Comparison of ENCODE assay signal across 8 cellular contexts in the genomic region with DNA sequence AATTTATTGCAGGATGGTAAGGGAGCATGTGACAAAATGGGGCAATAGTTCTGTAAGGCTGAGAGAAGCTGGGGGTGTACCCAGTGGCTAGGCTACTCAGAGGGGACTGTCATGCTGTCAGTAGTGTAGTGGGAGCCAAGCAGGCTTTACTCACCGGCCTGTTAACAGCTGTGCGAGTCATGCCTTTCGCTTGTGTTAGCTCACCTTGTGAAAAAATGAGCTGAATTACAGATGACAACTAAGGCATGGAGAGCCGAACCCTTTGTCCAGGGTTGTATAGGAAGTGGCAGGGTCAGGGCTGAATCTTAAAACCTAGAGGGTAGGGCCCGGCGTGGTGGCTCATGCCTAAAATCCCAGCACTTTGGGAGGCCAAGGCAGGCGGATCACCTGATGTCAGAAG. TPM values are rescaled to one million over a fixed set of nuclear protein-coding genes. Genes with fewer than 3 reads are reported as not detected.
DNase-seq lines count a peak whose midpoint lies in the region; ATAC-seq, FAIRE-seq and TF ChIP-seq lines count a peak whose summit lies in the region.

No MANE protein-coding gene starts in this region.

- no peak for DNase-seq in CD4-positive, alpha-beta memory T cell
- DNase-seq in NB4 (ENCODE audit: low read depth): peak; percentile 78
- DNase-seq in K562 (ENCODE audit: extremely low read depth in 1 of 4, low spot score in 3 of 4): no peak
- no peak for DNase-seq in naive B cell
- DNase-seq in NCI-H345 treated with DMSO at 0.1 percent for 48 hours (lab: John Stamatoyannopoulos, UW; ENCODE audit: unreplicated experiment): no peak
- no peak for DNase-seq in GM10266 (ENCODE audit: extremely low spot score)
- no peak for DNase-seq in DMS153 treated with DMSO at 0.1 percent for 48 hours (lab: John Stamatoyannopoulos, UW; ENCODE audit: unreplicated experiment)
- DNase-seq in urothelium cell line (ENCODE audit: low spot score): no peak

- peaks cover 46 to 89% (median 74%) of the 10 kb centered on the region in 4 donors for H3K4me1 Mint-ChIP-seq in CD4-positive, alpha-beta memory T cell
- peaks cover 56 to 82% (median 76%) of the 10 kb centered on the region in 3 donors for H3K4me1 Mint-ChIP-seq in naive B cell

- 86% methylated on average over 7 of the region's 7 CpGs for WGBS in K562 (ENCODE audit: insufficient coverage, low coverage, missing lambda C conversion rate)

- POLR2A ChIA-PET in CD4-positive, alpha-beta memory T cell (lab: Charles Lee; ENCODE audit: partially characterized antibody): interaction anchor here (2.7 to 27.1 kb wide), 5 partner anchors 8 to 37 kb away, joined by 8 to 683 read pairs (median 107); partner anchors contain the start of gene SH2B3
- POLR2A ChIA-PET in K562 (lab: Yijun Ruan, JAX): interaction anchor here (0.6 to 3.6 kb wide), 6 partner anchors 8 to 1962 kb away, joined by 3 to 18 read pairs (median 8); no protein-coding TSS in a partner anchor

- intact Hi-C loops in CD4-positive, alpha-beta memory T cell (cut with micrococcal nuclease): no loop called here
- intact Hi-C loops in K562 (cut with micrococcal nuclease): no loop called here

- H2AFZ ChIP-seq in K562 (ENCODE audit: low read depth, low read length): no peak overlapping the region

- 0 out of 4 replicates have a peak overlapping the region, but pooled peaks of 1 of the 2 experiments have one; percentile 2 for H3K9ac ChIP-seq in K562 (ENCODE audit: insufficient read depth in 1 of 2, low read depth in 2 of 2, low read length in 2 of 2)

- no peaks in the 10 kb centered on the region for H3K9me3 Mint-ChIP-seq in CD4-positive, alpha-beta memory T cell
- H3K9me3 Mint-ChIP-seq in naive B cell: no peaks in the 10 kb centered on the region

- H4K20me1 ChIP-seq in K562 (replicated peaks; ENCODE audit: control insufficient read depth, insufficient read depth, low read length): peaks cover 55% of the 10 kb centered on the region

- peak overlapping the region; percentile 71 for H3K27ac ChIP-seq in CD4-positive, alpha-beta memory T cell (ENCODE audit: low read depth, low read length)
- H3K27ac ChIP-seq in K562 (ENCODE audit: extremely low read depth, low read depth, low read length): peak overlapping the region; percentile 44; the same call in 1 of the 3 replicates

- in situ Hi-C loops in K562 (cut with MboI): no loop called here

- no peak overlapping the region for H3K4me2 ChIP-seq in K562 (ENCODE audit: insufficient read depth, low read length)

- H3K36me3 Mint-ChIP-seq in CD4-positive, alpha-beta memory T cell: peaks cover 20 to 43% of the 10 kb centered on the region in 2 donors
- peaks cover 0 to 7% of the 10 kb centered on the region in 2 donors for H3K36me3 Mint-ChIP-seq in naive B cell

- peak overlapping the region; percentile 80 to 100 (median 96) for H3K27ac Mint-ChIP-seq in CD4-positive, alpha-beta memory T cell
- H3K27ac Mint-ChIP-seq in naive B cell: peak overlapping the region; percentile 48 to 94 (median 78)

- peaks cover 8% of the 10 kb centered on the region for H3K9me1 ChIP-seq in K562 (ENCODE audit: control insufficient read depth, insufficient read depth, low read length)

- no peak for TF ChIP-seq EP300 in K562 (IDR thresholded peaks at IDR 0.05; ENCODE audit: low read length)

- H3K4me1 ChIP-seq in CD4-positive, alpha-beta memory T cell (ENCODE audit: insufficient read depth, low read length): peaks cover 79% of the 10 kb centered on the region
- peaks cover 14 to 33% of the 10 kb centered on the region in 2 experiments for H3K4me1 ChIP-seq in K562 (replicated peaks in 1 of 2; ENCODE audit: control insufficient read depth in 2 of 2, insufficient read depth in 2 of 2, low read length in 2 of 2)

- TF ChIP-seq CTCF in NB4 (IDR thresholded peaks at IDR 0.05; ENCODE audit: low read depth, low read length) (no peak), K562 (IDR thresholded peaks at IDR 0.05 in 2 of 3, conservative IDR thresholded peaks at IDR 0.05 in 1 of 3; ENCODE audit: insufficient read depth in 2 of 3, low read depth in 1 of 3, low read length in 3 of 3) (no peak), GM10266 (IDR thresholded peaks at IDR 0.05; ENCODE audit: control insufficient read depth, insufficient read depth, low read depth, missing control alignments) (no peak)

- BruUV-seq in K562 (replicated peaks; lab: Mats Ljungman, UMichigan): no TSS peak

- peaks cover 23% of the 10 kb centered on the region for H3K36me3 ChIP-seq in CD4-positive, alpha-beta memory T cell (ENCODE audit: insufficient read depth, low read length)
- H3K36me3 ChIP-seq in K562 (ENCODE audit: control insufficient read depth, insufficient read depth, low read length): peaks cover 95% of the 10 kb centered on the region; the same call in 2 of the 3 replicates

- CTCF ChIA-PET in CD4-positive, alpha-beta memory T cell (lab: Charles Lee; ENCODE audit: partially characterized antibody): interaction anchor here (1.3 to 22.4 kb wide), 5 partner anchors 9 to 40 kb away, joined by 5 to 1282 read pairs (median 37); partner anchors contain the start of gene SH2B3
- CTCF ChIA-PET in K562 (lab: Yijun Ruan, JAX; ENCODE audit: low intra/inter-chr PET ratio): no interaction called here

- peak overlapping the region in 7 of 8 donors; percentile 0 to 86 (median 56) for H3K4me3 Mint-ChIP-seq in CD4-positive, alpha-beta memory T cell
- H3K4me3 Mint-ChIP-seq in naive B cell: peak overlapping the region in 5 of 8 donors; percentile 8 to 62 (median 55)

- H3K4me3 ChIP-seq in CD4-positive, alpha-beta memory T cell (ENCODE audit: low read length in 2 of 2): no peak overlapping the region
- H3K4me3 ChIP-seq in NB4 (ENCODE audit: low read depth, low read length) (no peak overlapping the region), K562 (no peak overlapping the region)

- peaks cover 72% of the 10 kb centered on the region for H3K79me2 ChIP-seq in K562 (ENCODE audit: control insufficient read depth, insufficient read depth, low read length)

- no peak for TF ChIP-seq POLR2A in NB4 (IDR thresholded peaks at IDR 0.05; ENCODE audit: extremely low read depth, insufficient read length)
- no peak for TF ChIP-seq POLR2A in K562 (conservative IDR thresholded peaks at IDR 0.05)

- no peaks in the 10 kb centered on the region for H3K27me3 ChIP-seq in CD4-positive, alpha-beta memory T cell (ENCODE audit: insufficient read depth, low read length)
- no peaks in the 10 kb centered on the region for H3K27me3 ChIP-seq in K562 (ENCODE audit: control insufficient read depth in 2 of 2, insufficient read depth in 2 of 2, low read length in 2 of 2)

- no peaks in the 10 kb centered on the region for H3K27me3 Mint-ChIP-seq in CD4-positive, alpha-beta memory T cell
- no peaks in the 10 kb centered on the region for H3K27me3 Mint-ChIP-seq in naive B cell

- FAIRE-seq in K562 (lab: Jason Lieb, UNC) (no peak), urothelium cell line (lab: Jason Lieb, UNC) (no peak)

- no peaks in the 10 kb centered on the region for H3K9me3 ChIP-seq in CD4-positive, alpha-beta memory T cell (ENCODE audit: control insufficient read depth in 1 of 2, low read length in 2 of 2)
- no peaks in the 10 kb centered on the region for H3K9me3 ChIP-seq in K562 (replicated peaks; ENCODE audit: control insufficient read depth, insufficient read depth, low read depth, low read length)

- TF ChIP-seq RAD21 in K562 (CRISPR knock-in tag; conservative IDR thresholded peaks at IDR 0.05 in 1 of 2, IDR thresholded peaks at IDR 0.05 in 1 of 2): no peak

- peak; percentile 8; the same call in 1 of the 3 replicates for ATAC-seq in K562
- ATAC-seq in naive B cell (ENCODE audit: low read depth in 2 of 2): no peak

TF ChIP-seq in K562, 482 proteins besides CTCF, POLR2A, EP300 and RAD21:
- TF ChIP-seq ATF3 (IDR thresholded peaks at IDR 0.05): 0 out of 2 replicates have a peak, but pooled peaks have one; percentile 32
- no peak for TF ChIP-seq ATF3 (CRISPR knock-in tag; conservative IDR thresholded peaks at IDR 0.05)
- no peak for TF ChIP-seq PCBP2 (IDR thresholded peaks at IDR 0.05; ENCODE audit: low read depth, low read length, poor library complexity, severe bottlenecking)
- no peak for TF ChIP-seq CREM (IDR thresholded peaks at IDR 0.05; ENCODE audit: low read depth)
- peak; percentile 37 for TF ChIP-seq DACH1 (IDR thresholded peaks at IDR 0.05; ENCODE audit: partially characterized antibody)

RNA-seq across cellular contexts. Expression of gene SH2B3, which starts 37.9 kb away (rescaled TPM):
- 10 to 100 TPM; 25.3 to 28.2 TPM for total RNA-seq in CD4-positive, alpha-beta memory T cell
- 10 to 100 TPM in 1 of 2 donors, 1 to 10 TPM in 1; 4.2 to 14.2 TPM for polyA plus RNA-seq in CD4-positive, alpha-beta memory T cell
- 50.2 and 69.6 TPM in 2 replicates for total RNA-seq in K562 (2011; cell fraction: chromatin; rRNA removed; ENCODE audit: low replicate concordance)
- total RNA-seq in K562 (2011; cell fraction: nucleolus; rRNA removed): 38.4 and 40.4 TPM in 2 replicates
- total RNA-seq in K562 (2011; cell fraction: nucleoplasm; rRNA removed): 52.1 and 86.9 TPM in 2 replicates
- total RNA-seq in K562 (2014; rRNA removed) (46.7 and 52.0 TPM in 2 replicates), K562 (2014; rRNA removed; fragmentation: Illumina TruSeq; extraction: Trizol) (37.4 and 46.7 TPM in 2 replicates), K562 (2015; rRNA removed; fragmentation: Illumina TruSeq; extraction: Trizol) (22.9 and 23.4 TPM in 2 replicates), K562 (2021) (63.8 and 75.3 TPM in 2 replicates)
- polyA plus RNA-seq in K562 (2011; rRNA removed) (28.2 and 32.5 TPM in 2 replicates), K562 (2014; fragmentation: Illumina TruSeq; extraction: Trizol) (59.9 and 64.4 TPM in 2 replicates), K562 (2014; fragmentation: Nextera tagmentation; extraction: Ambion mirVana) (10 to 100 TPM; 10.8 to 14.3 TPM), K562 (2014; rRNA removed) (38.6 and 41.3 TPM in 2 replicates), naive B cell (ENCODE audit: low read depth in 6 of 6) (10 to 100 TPM in 1 of 6 donors, 1 to 10 TPM in 5; 3.6 to 10.4 (median 4.5) TPM)
- polyA plus RNA-seq in K562 (2011; cell fraction: cytosol; rRNA removed): 33.3 and 57.9 TPM in 2 replicates
- polyA plus RNA-seq in K562 (2011; cell fraction: nucleus; rRNA removed): 25.5 and 39.5 TPM in 2 replicates
- 29.2 and 33.2 TPM in 2 replicates for polyA plus RNA-seq in K562 (2012)
- polyA minus RNA-seq in K562 (2011; rRNA and poly(A)+ RNA removed): 22.2 and 28.8 TPM in 2 replicates
- polyA minus RNA-seq in K562 (2011; cell fraction: cytosol; rRNA and poly(A)+ RNA removed): 40.8 and 46.0 TPM in 2 replicates
- 10.2 and 14.4 TPM in 2 replicates for polyA minus RNA-seq in K562 (2011; cell fraction: nucleus; rRNA and poly(A)+ RNA removed)
